Comparison of ENCODE assay signal across 31 cellular contexts in the genomic region with DNA sequence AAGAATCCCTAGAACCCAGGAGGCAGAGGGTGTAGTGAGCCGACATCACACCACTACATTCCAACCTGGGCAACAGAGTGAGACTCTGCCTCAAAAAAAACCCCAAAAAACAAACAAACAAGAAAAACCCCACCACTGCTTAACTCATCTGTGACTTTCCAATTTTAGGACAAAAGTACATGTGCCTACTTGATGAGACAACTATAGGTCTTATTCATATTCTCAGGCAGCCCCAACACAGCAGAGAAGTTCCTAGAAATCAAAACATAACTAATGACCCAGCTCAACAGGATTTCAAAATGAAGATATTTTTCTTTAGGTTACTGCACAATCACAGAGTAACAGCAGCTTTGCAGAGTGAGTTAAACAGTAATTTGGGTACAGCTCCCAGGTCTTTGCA.
"Had no signal": no experiment of that assay in that cellular context is flagged by ENCODE, and none has a peak within 500 bp of the region (broad histone marks: within the 10 kb centered on the region; RNA-seq: fewer than 3 reads in every experiment).

No MANE protein-coding gene starts in this region.

- H3K36me3 ChIP-seq: ascending aorta, gastrocnemius medialis, neural progenitor cell, right atrium auricular region, thoracic aorta had no signal

- H3K27me3 Mint-ChIP-seq: activated naive CD4-positive, alpha-beta T cell treated with anti-CD3 and anti-CD28 coated beads, Interleukin-2, amount 10 ng/mL, durations not matched to agents 7 days and 5 days; activated naive CD8-positive, alpha-beta T cell treated with anti-CD3 and anti-CD28 coated beads, Interleukin-2, amount 10 ng/mL, durations not matched to agents 7 days and 5 days; brain; naive thymus-derived CD8-positive, alpha-beta T cell had no signal

- DNase-seq: activated CD4-positive, alpha-beta T cell treated with anti-CD3 and anti-CD28 coated beads for 48 hours; activated CD4-positive, alpha-beta T cell treated with anti-CD3 and anti-CD28 coated beads, Interleukin-2, amount 50 U/mL, for 48 hours; activated CD4-positive, CD25-positive, alpha-beta regulatory T cell; activated CD8-positive, alpha-beta memory T cell treated with anti-CD3 and anti-CD28 coated beads, Interleukin-2, amount 50 U/mL, for 48 hours; activated gamma-delta T cell; activated naive CD4-positive, alpha-beta T cell treated with anti-CD3 and anti-CD28 coated beads, Interleukin-2, amount 10 ng/mL, durations not matched to agents 7 days and 5 days; activated naive CD8-positive, alpha-beta T cell treated with anti-CD3 and anti-CD28 coated beads, Interleukin-2, amount 10 ng/mL, durations not matched to agents 7 days and 5 days; dorsolateral prefrontal cortex; effector memory CD4-positive, alpha-beta T cell; erythroblast; gastrocnemius medialis; glutamatergic neuron; left cardiac atrium; left ventricle myocardium superior; naive thymus-derived CD8-positive, alpha-beta T cell; occipital lobe; stimulated activated CD4-positive, alpha-beta T cell treated with anti-CD3 and anti-CD28 coated beads, Interleukin-1b, Interleukin-23, amount 100 ng/mL, for 48 hours; stimulated activated CD4-positive, alpha-beta T cell treated with anti-CD3 and anti-CD28 coated beads, Interleukin-4, amount 100 ng/mL, for 4 hours; stimulated activated CD8-positive, alpha-beta memory T cell treated with anti-CD3 and anti-CD28 coated beads, Interleukin-4, amount 100 ng/mL, for 48 hours; stimulated activated naive CD4-positive, alpha-beta T cell; T-helper 1 cell had no signal

- H3K4me3 Mint-ChIP-seq: activated naive CD4-positive, alpha-beta T cell treated with anti-CD3 and anti-CD28 coated beads, Interleukin-2, amount 10 ng/mL, durations not matched to agents 7 days and 5 days; activated naive CD8-positive, alpha-beta T cell treated with anti-CD3 and anti-CD28 coated beads, Interleukin-2, amount 10 ng/mL, durations not matched to agents 7 days and 5 days; brain; naive thymus-derived CD8-positive, alpha-beta T cell; neural progenitor cell; T-helper 2 cell treated with Interferon-gamma antibody and Interleukin-4, amounts not matched to agents 5 μg/mL and 100 μg/mL, for 36 hours had no signal

- H3K9me3 Mint-ChIP-seq: activated naive CD4-positive, alpha-beta T cell treated with anti-CD3 and anti-CD28 coated beads, Interleukin-2, amount 10 ng/mL, durations not matched to agents 7 days and 5 days; brain; naive thymus-derived CD8-positive, alpha-beta T cell; T-helper 2 cell treated with Interferon-gamma antibody and Interleukin-4, amounts not matched to agents 5 μg/mL and 100 μg/mL, for 36 hours had no signal

- H3K27ac ChIP-seq: ascending aorta, coronary artery, dorsolateral prefrontal cortex, gastrocnemius medialis, hepatocyte, neural progenitor cell, parathyroid adenoma, right atrium auricular region, thoracic aorta had no signal

- H3K9me3 ChIP-seq: ascending aorta, gastrocnemius medialis, right atrium auricular region, thoracic aorta had no signal

- H3K27me3 ChIP-seq: ascending aorta, dorsolateral prefrontal cortex, gastrocnemius medialis, hepatocyte, neural progenitor cell, right atrium auricular region had no signal

- H3K36me3 Mint-ChIP-seq: naive thymus-derived CD8-positive, alpha-beta T cell had no signal

- ATAC-seq: gastrocnemius medialis; left cardiac atrium; left ventricle myocardium superior; naive thymus-derived CD8-positive, alpha-beta T cell had no signal

- H3K4me1 ChIP-seq: ascending aorta, gastrocnemius medialis, neural progenitor cell, parathyroid adenoma, right atrium auricular region had no signal

- H3K27ac Mint-ChIP-seq: activated naive CD4-positive, alpha-beta T cell treated with anti-CD3 and anti-CD28 coated beads, Interleukin-2, amount 10 ng/mL, durations not matched to agents 7 days and 5 days; activated naive CD8-positive, alpha-beta T cell treated with anti-CD3 and anti-CD28 coated beads, Interleukin-2, amount 10 ng/mL, durations not matched to agents 7 days and 5 days; brain; neural progenitor cell; T-helper 2 cell treated with Interferon-gamma antibody and Interleukin-4, amounts not matched to agents 5 μg/mL and 100 μg/mL, for 36 hours had no signal

- H3K4me3 ChIP-seq: ascending aorta, coronary artery, dorsolateral prefrontal cortex, gastrocnemius medialis, hepatocyte, neural progenitor cell, right atrium auricular region, smooth muscle cell, thoracic aorta had no signal
